ENCODE assay signal across 3 cellular contexts in genomic region chr17:39212841-39213480, GRCh38.
TF ChIP-seq lines count a peak whose summit lies in the region.

No MANE protein-coding gene starts in this region.

TF ChIP-seq in A549, 52 proteins besides CTCF, POLR2A, EP300 and RAD21 (continued from another document):
- no peak for TF ChIP-seq MAX (IDR thresholded peaks at IDR 0.05)
- TF ChIP-seq POLR2AphosphoS2 (conservative IDR thresholded peaks at IDR 0.05; ENCODE audit: low read length), result no peak
- no peak for TF ChIP-seq TP53 (CRISPR knock-in tag; IDR thresholded peaks at IDR 0.05)
- TF ChIP-seq ZSCAN20 (CRISPR knock-in tag; IDR thresholded peaks at IDR 0.05), result no peak
- TF ChIP-seq SMC3 (IDR thresholded peaks at IDR 0.05), result no peak
- no peak for TF ChIP-seq ZNF302 (CRISPR knock-in tag; IDR thresholded peaks at IDR 0.05)
- no peak for TF ChIP-seq BCL3 (IDR thresholded peaks at IDR 0.05)
- TF ChIP-seq CBX8 (IDR thresholded peaks at IDR 0.05), result no peak
- TF ChIP-seq HOXA7 (CRISPR knock-in tag; IDR thresholded peaks at IDR 0.05), result no peak
- no peak for TF ChIP-seq TFCP2L1 (CRISPR knock-in tag; IDR thresholded peaks at IDR 0.05)
- TF ChIP-seq JUN (IDR thresholded peaks at IDR 0.05), result no peak
- TF ChIP-seq CHD2 (IDR thresholded peaks at IDR 0.05; ENCODE audit: low read length, partially characterized antibody), result no peak

TF ChIP-seq in GM23338, 12 proteins besides CTCF, POLR2A, EP300 and RAD21:
- TF ChIP-seq ETS1 (IDR thresholded peaks at IDR 0.05), result no peak
- TF ChIP-seq REST (IDR thresholded peaks at IDR 0.05; ENCODE audit: unreplicated experiment), result no peak
- TF ChIP-seq EZH2phosphoT487 (IDR thresholded peaks at IDR 0.05; ENCODE audit: unreplicated experiment), result no peak
- TF ChIP-seq ZNF114 (CRISPR knock-in tag; IDR thresholded peaks at IDR 0.05), result no peak
- TF ChIP-seq POLR2AphosphoS5 (IDR thresholded peaks at IDR 0.05; ENCODE audit: low read depth), result no peak
- no peak for TF ChIP-seq CREB1 (CRISPR knock-in tag; IDR thresholded peaks at IDR 0.05; ENCODE audit: low read depth)
- no peak for TF ChIP-seq NANOG (IDR thresholded peaks at IDR 0.05; ENCODE audit: borderline replicate concordance)
- TF ChIP-seq STAT1 (IDR thresholded peaks at IDR 0.05; ENCODE audit: unreplicated experiment), result no peak
- no peak for TF ChIP-seq EZH2 (IDR thresholded peaks at IDR 0.05; ENCODE audit: low read depth, unreplicated experiment)

TF ChIP-seq in WTC11, 78 proteins besides CTCF, POLR2A, EP300 and RAD21 (continued from another document):
- TF ChIP-seq AFF4 (CRISPR knock-in tag; IDR thresholded peaks at IDR 0.05; ENCODE audit: borderline replicate concordance) (no peak), ZNF138 (CRISPR knock-in tag; conservative IDR thresholded peaks at IDR 0.05) (no peak), ARID4B (CRISPR knock-in tag; IDR thresholded peaks at IDR 0.05; ENCODE audit: borderline replicate concordance) (no peak), ATF1 (CRISPR knock-in tag; IDR thresholded peaks at IDR 0.05) (no peak), NFYB (CRISPR knock-in tag; conservative IDR thresholded peaks at IDR 0.05; ENCODE audit: low read depth) (no peak)
